Comparison of ENCODE assay signal across 10 cellular contexts in the genomic region with DNA sequence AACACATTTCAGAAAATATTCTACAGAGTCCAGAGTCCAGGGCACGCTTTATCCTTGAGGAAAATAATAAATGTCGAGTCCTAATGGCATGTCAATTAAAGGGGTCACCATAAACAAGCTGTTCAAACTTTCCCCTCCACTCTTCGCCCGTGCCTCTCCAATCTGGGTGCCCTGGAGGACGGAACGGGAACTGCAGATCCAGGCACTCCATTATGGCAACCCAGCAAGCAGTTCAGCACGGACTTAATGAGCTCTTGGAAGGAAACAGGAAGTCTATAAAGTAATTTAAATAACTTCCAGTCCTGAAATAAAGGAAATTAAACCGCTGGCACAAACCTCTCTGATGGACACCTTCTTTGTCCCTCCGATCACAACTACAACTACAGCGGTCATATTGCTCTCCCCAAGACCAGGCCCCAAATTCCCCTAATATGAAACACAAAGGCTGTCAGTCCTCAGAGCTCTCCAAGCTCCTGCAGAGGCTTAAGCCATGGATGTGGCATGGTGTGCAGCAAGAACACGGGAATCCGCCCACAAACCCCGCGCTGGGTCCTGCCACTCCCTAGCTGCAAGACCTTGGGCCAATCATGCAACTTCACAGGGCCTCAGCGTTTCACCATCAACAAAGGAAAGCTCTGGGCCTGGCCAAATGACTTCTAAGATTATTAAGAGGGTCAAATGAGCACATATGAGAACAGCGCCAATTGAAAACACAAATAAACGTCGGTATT. TPM values are rescaled to one million over a fixed set of nuclear protein-coding genes. Genes with fewer than 3 reads are reported as not detected.
DNase-seq lines count a peak whose midpoint lies in the region; ATAC-seq and TF ChIP-seq lines count a peak whose summit lies in the region.
"Had no signal": no experiment of that assay in that cellular context is flagged by ENCODE, and none has a peak within 500 bp of the region (broad histone marks: within the 10 kb centered on the region; RNA-seq: fewer than 3 reads in every experiment).

No MANE protein-coding gene starts in this region.

- peak; percentile 19 for DNase-seq in SKM-1 treated with dmso at 0.1 percent for 144 hours (lab: John Stamatoyannopoulos, UW; ENCODE audit: unreplicated experiment)
- no peak for DNase-seq in SKM-1 (lab: John Stamatoyannopoulos, UW; ENCODE audit: unreplicated experiment)
- no peak for DNase-seq in cardiac fibroblast (ENCODE audit: low read depth in 2 of 2)
- DNase-seq in prostate gland (ENCODE audit: low spot score) = no peak
- no peak for DNase-seq in NCI-H1436 (lab: John Stamatoyannopoulos, UW)
- DNase-seq in sigmoid colon = no peak
- DNase-seq: activated naive CD8-positive, alpha-beta T cell treated with anti-CD3 and anti-CD28 coated beads, Interleukin-2, amount 10 ng/mL, durations not matched to agents 7 days and 5 days had no signal

- no peak overlapping the region for H2AFZ ChIP-seq in KMS-11 (ENCODE audit: low read depth)

- H3K4me1 ChIP-seq in KMS-11 (ENCODE audit: low read depth, poor library complexity, severe bottlenecking) (no peaks in the 10 kb centered on the region), prostate gland (replicated peaks) (peaks cover 51% of the 10 kb centered on the region), sigmoid colon (peaks cover 0 to 66% (median 53%) of the 10 kb centered on the region in 4 donors)

- H3K36me3 ChIP-seq in KMS-11 (ENCODE audit: insufficient read depth) (no peaks in the 10 kb centered on the region), prostate gland (no peaks in the 10 kb centered on the region), sigmoid colon (no peaks in the 10 kb centered on the region)
- H3K36me3 ChIP-seq: left lung had no signal

- no peak for TF ChIP-seq POLR2A in prostate gland (IDR thresholded peaks at IDR 0.05)
- no peak for TF ChIP-seq POLR2A in sigmoid colon (IDR thresholded peaks at IDR 0.05)

- TF ChIP-seq EP300 in sigmoid colon (IDR thresholded peaks at IDR 0.05) = no peak

- intact Hi-C loops in prostate gland (cut with DNase I) (no loop called here), sigmoid colon (cut with DNase I) (no loop called here)

- H3K27me3 ChIP-seq in KMS-11 (ENCODE audit: insufficient read depth, low read depth) = no peaks in the 10 kb centered on the region
- H3K27me3 ChIP-seq in prostate gland (replicated peaks; ENCODE audit: insufficient read depth) = no peaks in the 10 kb centered on the region
- no peaks in the 10 kb centered on the region for H3K27me3 ChIP-seq in sigmoid colon
- H3K27me3 ChIP-seq: left lung had no signal

- WGBS in prostate gland = 64% methylated on average over 18 of the region's 18 CpGs
- 58 to 74% methylated on average over 18 of the region's 18 CpGs for WGBS in sigmoid colon, 2 donors

- H3K9me3 ChIP-seq in prostate gland (no peaks in the 10 kb centered on the region), sigmoid colon (no peaks in the 10 kb centered on the region)
- H3K9me3 ChIP-seq: left lung had no signal

- H3K27ac ChIP-seq in KMS-11 (no peak overlapping the region), prostate gland (peak overlapping the region; percentile 88 to 95), sigmoid colon (no peak overlapping the region)

- H3K79me2 ChIP-seq in KMS-11 (ENCODE audit: insufficient read depth, low read depth) = no peaks in the 10 kb centered on the region

- no peak for ATAC-seq in HG02588 (IDR thresholded peaks at IDR 0.05; ENCODE audit: unreplicated experiment)
- ATAC-seq: left lung had no signal

- no peak overlapping the region for H3K9ac ChIP-seq in KMS-11

- TF ChIP-seq CTCF in KMS-11 (conservative IDR thresholded peaks at IDR 0.05; ENCODE audit: low read depth, low read length) = peak; percentile 48; the same call in 1 of the 2 replicates
- TF ChIP-seq CTCF in cardiac fibroblast (IDR thresholded peaks at IDR 0.05; ENCODE audit: low read depth, low read length) = peak; percentile 60
- TF ChIP-seq CTCF in prostate gland (IDR thresholded peaks at IDR 0.05) = peak in 2 of 4 experiments; percentile 15 to 23
- peak in 2 of 4 experiments; percentile 15 for TF ChIP-seq CTCF in sigmoid colon (IDR thresholded peaks at IDR 0.05)

- no peaks in the 10 kb centered on the region for H4K20me1 ChIP-seq in KMS-11 (ENCODE audit: insufficient read depth)

- H3K4me3 ChIP-seq in KMS-11 (IDR thresholded peaks at IDR 0.05; ENCODE audit: insufficient read depth, low read depth, low read length) (no peak overlapping the region), cardiac fibroblast (replicated peaks in 1 of 2; ENCODE audit: low read depth in 2 of 2, low read length in 2 of 2) (no peak overlapping the region), prostate gland (no peak overlapping the region), sigmoid colon (no peak overlapping the region)
- H3K4me3 ChIP-seq: left lung had no signal

- no peak overlapping the region for H3K4me2 ChIP-seq in KMS-11

RNA-seq across cellular contexts. Expression of gene ZFHX3, which starts 52.6 kb away (rescaled TPM):
- 10 to 100 TPM; 51.1 to 53.9 TPM for total RNA-seq in prostate gland
- 10 to 100 TPM; 17.8 to 38.8 (median 19.1) TPM for total RNA-seq in sigmoid colon
- 1 to 10 TPM in 2 of 3 donors, under 1 TPM in 1; 0.69 to 4.3 (median 1.2) TPM for polyA plus RNA-seq in sigmoid colon

Comparison
In these comparisons a context has a peak if more than half of its experiments do, and no peak if none do; other contexts are left out.
1. H3K27ac ChIP-seq: peak in prostate gland (2 of 2); none in KMS-11 (single experiment) and sigmoid colon (0 of 4).